ENCODE assay signal across 9 cellular contexts in genomic region chr16:78122774-78123315, GRCh38. TPM values are rescaled to one million over a fixed set of nuclear protein-coding genes. Genes with fewer than 3 reads are reported as not detected.
DNase-seq lines count a peak whose midpoint lies in the region; ATAC-seq, FAIRE-seq and TF ChIP-seq lines count a peak whose summit lies in the region.
"Had no signal": no experiment of that assay in that cellular context is flagged by ENCODE, and none has a peak within 500 bp of the region (broad histone marks: within the 10 kb centered on the region; RNA-seq: fewer than 3 reads in every experiment).

No MANE protein-coding gene starts in this region.

- H3K27ac ChIP-seq in PC-9 = no peak overlapping the region
- peak overlapping the region; percentile 62 for H3K27ac ChIP-seq in mammary epithelial cell (ENCODE audit: insufficient read depth, low read depth, low read length)
- H3K27ac ChIP-seq in kidney (ENCODE audit: low read depth in 2 of 2, low read length in 2 of 2) = no peak overlapping the region
- H3K27ac ChIP-seq in temporal lobe (ENCODE audit: low read depth, low read length) = peak overlapping the region; percentile 93
- H3K27ac ChIP-seq: BLaER1 had no signal

- FAIRE-seq in kidney (lab: Jason Lieb, UNC) = peak; percentile 93

- H3K9me3 ChIP-seq in PC-9 (ENCODE audit: insufficient read depth, low read depth) (no peaks in the 10 kb centered on the region), mammary epithelial cell (replicated peaks; ENCODE audit: insufficient read depth, low read length) (no peaks in the 10 kb centered on the region), kidney (ENCODE audit: control insufficient read depth in 1 of 2, low read length in 2 of 2) (no peaks in the 10 kb centered on the region)
- H3K9me3 ChIP-seq: BLaER1 had no signal

- BruUV-seq in PC-9 (replicated peaks; lab: Mats Ljungman, UMichigan) (no TSS peak), mammary epithelial cell (replicated peaks; lab: Mats Ljungman, UMichigan) (no TSS peak)

- peak; percentile 78 for ATAC-seq in GM21526 (IDR thresholded peaks at IDR 0.05; ENCODE audit: low FRiP score, unreplicated experiment)

- no peaks in the 10 kb centered on the region for H3K4me1 ChIP-seq in PC-9 (replicated peaks; ENCODE audit: insufficient read depth)
- peaks cover 3% of the 10 kb centered on the region for H3K4me1 ChIP-seq in mammary epithelial cell (ENCODE audit: insufficient read depth, low read length)
- H3K4me1 ChIP-seq in kidney (ENCODE audit: control insufficient read depth in 1 of 2, insufficient read depth in 1 of 2, low read depth in 1 of 2, low read length in 2 of 2) = peaks cover 3 to 5% of the 10 kb centered on the region in 2 donors
- H3K4me1 ChIP-seq: BLaER1 had no signal

- no peaks in the 10 kb centered on the region for H3K9me2 ChIP-seq in PC-9 (ENCODE audit: insufficient read depth)

- DNase-seq in NCI-H2107 treated with DMSO at 0.1 percent for 48 hours (lab: John Stamatoyannopoulos, UW; ENCODE audit: unreplicated experiment) = peak; percentile 82
- no peak for DNase-seq in NCI-H2107 (lab: John Stamatoyannopoulos, UW)
- DNase-seq in KBM-7 = peak; percentile 79
- no peak for DNase-seq in PC-9
- DNase-seq in mammary epithelial cell = peak; percentile 57
- no peak for DNase-seq in kidney

- intact Hi-C loops in PC-9 (cut with micrococcal nuclease; ENCODE audit: unreplicated experiment) = loop anchor here (1.0 to 10.0 kb wide), 2 partner anchors 112 to 1482 kb away; partner anchors contain the start of gene MAF
- intact Hi-C loops in mammary epithelial cell (cut with micrococcal nuclease) = loop anchor here (1.0 to 5.0 kb wide), 5 partner anchors 112 to 1962 kb away; no protein-coding TSS in a partner anchor
- intact Hi-C loops in kidney (cut with DNase I) = no loop called here

- peak; percentile 68 for TF ChIP-seq CTCF in PC-9 (conservative IDR thresholded peaks at IDR 0.05)
- TF ChIP-seq CTCF in mammary epithelial cell (conservative IDR thresholded peaks at IDR 0.05 in 1 of 2, IDR thresholded peaks at IDR 0.05 in 1 of 2; ENCODE audit: extremely low read depth in 1 of 2, insufficient read depth in 1 of 2, low read depth in 1 of 2, low read length in 2 of 2) = peak; percentile 18 to 33
- peak; percentile 11 for TF ChIP-seq CTCF in kidney (IDR thresholded peaks at IDR 0.05; ENCODE audit: borderline replicate concordance, extremely low read depth, insufficient read depth)

- H3K27me3 ChIP-seq in PC-9 (ENCODE audit: insufficient read depth, low read depth) (no peaks in the 10 kb centered on the region), mammary epithelial cell (ENCODE audit: insufficient read depth, low read length) (no peaks in the 10 kb centered on the region)
- H3K27me3 ChIP-seq: BLaER1 had no signal

- CTCF ChIA-PET in PC-9 (lab: Charles Lee) = interaction anchor here (0.7 kb wide), 1 partner anchor 952 kb away, joined by 3 read pairs; no protein-coding TSS in a partner anchor
- CTCF ChIA-PET in mammary epithelial cell (lab: Charles Lee; ENCODE audit: low non-redundant PET) = no interaction called here

- WGBS in mammary epithelial cell (ENCODE audit: low coverage, missing lambda C conversion rate) = 1% methylated on average over 4 of the region's 4 CpGs

- in situ Hi-C loops in KBM-7 (cut with MboI; ENCODE audit: low pct_unique_long_range_greater_than_20kb, low sequenced_read_pairs) = no loop called here
- in situ Hi-C loops in mammary epithelial cell (cut with MboI; ENCODE audit: low sequenced_read_pairs in 2 of 2) = loop anchor here (5.0 to 25.0 kb wide), 3 partner anchors 104 to 1489 kb away; partner anchors contain the start of gene MAF (in 1 of the 2)

- no peaks in the 10 kb centered on the region for H4K20me1 ChIP-seq in PC-9 (ENCODE audit: insufficient read depth)
- H4K20me1 ChIP-seq in mammary epithelial cell (ENCODE audit: insufficient read depth, low read length) = no peaks in the 10 kb centered on the region
- H4K20me1 ChIP-seq: BLaER1 had no signal

- H2AFZ ChIP-seq in PC-9 (no peak overlapping the region), mammary epithelial cell (ENCODE audit: low read depth, low read length) (peak overlapping the region; percentile 72)

- dilution Hi-C loops in mammary epithelial cell (cut with HindIII; ENCODE audit: low sequenced_read_pairs) = no loop called here

- H3K36me3 ChIP-seq in PC-9 (ENCODE audit: low read depth) (no peaks in the 10 kb centered on the region), mammary epithelial cell (ENCODE audit: insufficient read depth, low read length) (peaks cover 4% of the 10 kb centered on the region), kidney (ENCODE audit: control insufficient read depth in 1 of 2, insufficient read depth in 2 of 2, low read length in 2 of 2) (peaks cover 3 to 13% of the 10 kb centered on the region in 2 donors)

- no peaks in the 10 kb centered on the region for H3K79me2 ChIP-seq in PC-9 (ENCODE audit: low read depth)
- H3K79me2 ChIP-seq in mammary epithelial cell (ENCODE audit: insufficient read depth, low read length) = no peaks in the 10 kb centered on the region

- POLR2A ChIA-PET in PC-9 (lab: Charles Lee; ENCODE audit: unreplicated experiment) = no interaction called here

- H3K4me2 ChIP-seq in PC-9 = no peak overlapping the region
- H3K4me2 ChIP-seq in mammary epithelial cell (ENCODE audit: insufficient read depth, low read depth, low read length) = peak overlapping the region; percentile 87
- H3K4me2 ChIP-seq: BLaER1 had no signal

- H3K4me3 ChIP-seq in PC-9 = no peak overlapping the region
- peak overlapping the region in 2 of 3 experiments; percentile 32 to 46 for H3K4me3 ChIP-seq in mammary epithelial cell (replicated peaks in 1 of 3; ENCODE audit: insufficient read depth in 1 of 3, low read depth in 2 of 3, low read length in 3 of 3)
- no peak overlapping the region for H3K4me3 ChIP-seq in kidney (ENCODE audit: low read length in 2 of 2)
- H3K4me3 ChIP-seq: BLaER1 had no signal

- no peaks in the 10 kb centered on the region for H3F3A ChIP-seq in PC-9 (ENCODE audit: insufficient read depth, low read depth)

- H3K9ac ChIP-seq in mammary epithelial cell (ENCODE audit: insufficient read depth, low read length) (peak overlapping the region; percentile 68), kidney (ENCODE audit: low read length in 2 of 2) (no peak overlapping the region)
- H3K9ac ChIP-seq: BLaER1 had no signal

RNA-seq across cellular contexts. Expression of gene WWOX, which starts 23.4 kb away (rescaled TPM):
- total RNA-seq in PC-9 (2021) (33.3 and 35.6 TPM in 2 replicates), mammary epithelial cell (10 to 100 TPM; 11.0 TPM), kidney (30.3 TPM), temporal lobe (22.6 TPM)
- polyA plus RNA-seq in mammary epithelial cell (11.1 TPM), kidney (ENCODE audit: insufficient read depth, low read depth, low replicate concordance) (22.5 TPM)
- 6.2 TPM for polyA minus RNA-seq in mammary epithelial cell

Comparison
In these comparisons a context has a peak if more than half of its experiments do, and no peak if none do; other contexts are left out.
1. DNase-seq: peak in NCI-H2107 treated with DMSO at 0.1 percent for 48 hours (single experiment), KBM-7 (single experiment) and mammary epithelial cell (single experiment); none in NCI-H2107 (single experiment), PC-9 (0 of 2) and kidney (single experiment).
2. H3K27ac ChIP-seq: peak in mammary epithelial cell (single experiment) and temporal lobe (single experiment); none in PC-9 (single experiment) and kidney (0 of 2).
3. H3K4me3 ChIP-seq: peak in mammary epithelial cell (2 of 3); none in PC-9 (single experiment) and kidney (0 of 2).
4. CTCF ChIP-seq: peak in every context shown above with its lines; median percentile 68 in PC-9; 26 in mammary epithelial cell; 11 in kidney.